26 cellular contexts compared by ENCODE assay signal in the genomic region with DNA sequence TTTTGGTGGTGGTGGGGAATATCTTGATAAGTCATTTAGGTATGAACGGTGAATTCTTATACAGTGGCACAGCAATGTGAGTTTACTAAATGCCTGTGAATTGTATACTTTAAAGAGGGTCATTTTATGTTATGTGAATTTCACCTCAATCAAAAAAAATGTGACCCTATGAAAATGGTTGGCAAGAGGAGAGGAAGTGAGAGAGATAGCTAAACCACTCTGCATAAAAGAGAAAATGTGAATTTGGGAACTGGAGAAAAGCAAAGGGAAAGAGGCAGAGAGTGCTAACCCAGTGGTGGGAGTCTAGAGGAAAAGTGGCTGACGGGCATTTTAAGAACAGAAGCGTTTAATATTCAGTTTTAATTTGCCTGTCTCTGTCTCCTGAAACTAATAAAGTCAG.
"Had no signal": no experiment of that assay in that cellular context is flagged by ENCODE, and none has a peak within 500 bp of the region (broad histone marks: within the 10 kb centered on the region; RNA-seq: fewer than 3 reads in every experiment).

No MANE protein-coding gene starts in this region.

- H3K9me3 Mint-ChIP-seq: activated naive CD8-positive, alpha-beta T cell treated with anti-CD3 and anti-CD28 coated beads for 36 hours; activated T-helper 1 cell treated with anti-CD3 and anti-CD28 coated beads, Interleukin-12 subunit alpha, Interleukin-12 subunit beta, Interleukin-2, Interleukin-4 antibody, amounts not matched to agents 30 ng/mL and 10 ng/mL and 1 ng/mL, durations not matched to agents 14 hours and 24 hours and 36 hours had no signal

- H3K4me3 ChIP-seq: cardiac muscle cell, MG63, SK-N-MC had no signal

- H3K4me2 ChIP-seq: KMS-11 had no signal

- H3K27ac ChIP-seq: brain microvascular endothelial cell, cardiac muscle cell, KMS-11, SK-N-MC, VCaP had no signal

- H3K9me3 ChIP-seq: MG63 had no signal

- H3K27me3 Mint-ChIP-seq: activated CD8-positive, alpha-beta memory T cell treated with anti-CD3 and anti-CD28 coated beads, Interleukin-2, amount 10 ng/mL, durations not matched to agents 7 days and 5 days; activated naive CD8-positive, alpha-beta T cell treated with anti-CD3 and anti-CD28 coated beads for 36 hours; activated T-cell treated with anti-CD3 and anti-CD28 coated beads, Interleukin-2, amount 50 U/mL, for 24 hours; T-cell had no signal

- DNase-seq: activated CD4-positive, alpha-beta T cell treated with anti-CD3 and anti-CD28 coated beads for 4 hours; activated CD4-positive, alpha-beta T cell treated with anti-CD3 and anti-CD28 coated beads, Interleukin-2, amount 50 U/mL, for 48 hours; activated CD8-positive, alpha-beta memory T cell treated with anti-CD3 and anti-CD28 coated beads, Interleukin-2, amount 10 ng/mL, durations not matched to agents 7 days and 5 days; activated effector memory CD4-positive, alpha-beta T cell treated with Interleukin-2 at 50 U/mL for 16 hours; activated naive CD4-positive, alpha-beta T cell treated with Interleukin-2 at 50 U/mL for 16 hours; activated naive CD8-positive, alpha-beta T cell treated with anti-CD3 and anti-CD28 coated beads for 36 hours; activated T-cell treated with anti-CD3 and anti-CD28 coated beads, Interleukin-2, amount 50 U/mL, for 24 hours; brain microvascular endothelial cell; MG63; NCI-H1092; NCI-H1417; NCI-H1930; NCI-H2107; NCI-H2171 treated with DMSO at 0.1 percent for 48 hours; NCI-H226; NCI-H526; OCI-M1; RPMI8226; T-cell; T-helper 2 cell; T1000 had no signal

- H3K4me1 Mint-ChIP-seq: activated CD8-positive, alpha-beta memory T cell treated with anti-CD3 and anti-CD28 coated beads, Interleukin-2, amount 10 ng/mL, durations not matched to agents 7 days and 5 days; activated naive CD8-positive, alpha-beta T cell treated with anti-CD3 and anti-CD28 coated beads for 36 hours; T-cell had no signal

- H3K27ac Mint-ChIP-seq: activated CD8-positive, alpha-beta memory T cell treated with anti-CD3 and anti-CD28 coated beads, Interleukin-2, amount 10 ng/mL, durations not matched to agents 7 days and 5 days; activated naive CD8-positive, alpha-beta T cell treated with anti-CD3 and anti-CD28 coated beads for 36 hours; activated T-cell treated with anti-CD3 and anti-CD28 coated beads, Interleukin-2, amount 50 U/mL, for 24 hours; activated T-helper 1 cell treated with anti-CD3 and anti-CD28 coated beads, Interleukin-12 subunit alpha, Interleukin-12 subunit beta, Interleukin-2, Interleukin-4 antibody, amounts not matched to agents 30 ng/mL and 10 ng/mL and 1 ng/mL, durations not matched to agents 14 hours and 24 hours and 36 hours; T-cell had no signal

- H3K36me3 ChIP-seq: brain microvascular endothelial cell, cardiac muscle cell, MG63 had no signal

- H3K4me3 Mint-ChIP-seq: activated CD8-positive, alpha-beta memory T cell treated with anti-CD3 and anti-CD28 coated beads, Interleukin-2, amount 10 ng/mL, durations not matched to agents 7 days and 5 days; activated naive CD8-positive, alpha-beta T cell treated with anti-CD3 and anti-CD28 coated beads for 36 hours; activated T-cell treated with anti-CD3 and anti-CD28 coated beads, Interleukin-2, amount 50 U/mL, for 24 hours; activated T-helper 1 cell treated with anti-CD3 and anti-CD28 coated beads, Interleukin-12 subunit alpha, Interleukin-12 subunit beta, Interleukin-2, Interleukin-4 antibody, amounts not matched to agents 30 ng/mL and 10 ng/mL and 1 ng/mL, durations not matched to agents 14 hours and 24 hours and 36 hours; T-cell had no signal
